In genomic region chrX:119027960-119028732, GRCh38 we compare ENCODE assay signal across 17 cellular contexts. TPM values are rescaled to one million over a fixed set of nuclear protein-coding genes. Genes with fewer than 3 reads are reported as not detected.
DNase-seq lines count a peak whose midpoint lies in the region; ATAC-seq, FAIRE-seq and TF ChIP-seq lines count a peak whose summit lies in the region.
"Not testable (repeated sequence)": the region's sequence is repeated elsewhere in the genome, so short reads cannot be mapped to it uniquely, and the experiment has no call there.
"Had no signal": no experiment of that assay in that cellular context is flagged by ENCODE, and none has a peak within 500 bp of the region (broad histone marks: within the 10 kb centered on the region; RNA-seq: fewer than 3 reads in every experiment).

No MANE protein-coding gene starts in this region.

- not testable (repeated sequence) for H3K4me1 ChIP-seq in A549; K562 (replicated peaks in 1 of 2; ENCODE audit: control insufficient read depth in 2 of 2, insufficient read depth in 2 of 2, low read length in 2 of 2); right cardiac atrium (ENCODE audit: control insufficient read depth, insufficient read depth, low read length); aorta (ENCODE audit: control insufficient read depth in 1 of 2, insufficient read depth in 2 of 2, low read length in 2 of 2)

- not testable (repeated sequence) for H3K9me1 ChIP-seq in K562 (ENCODE audit: control insufficient read depth, insufficient read depth, low read length)

- not testable (repeated sequence) for H4K20me1 ChIP-seq in K562 (replicated peaks; ENCODE audit: control insufficient read depth, insufficient read depth, low read length)

- not testable (repeated sequence) for H3K9me3 ChIP-seq in A549; K562 (replicated peaks; ENCODE audit: control insufficient read depth, insufficient read depth, low read depth, low read length); right cardiac atrium (ENCODE audit: control insufficient read depth, low read length); aorta (ENCODE audit: control insufficient read depth, low read length)

- WGBS in A549 (ENCODE audit: missing lambda C conversion rate) = 74% methylated on average over 16 of the region's 28 CpGs
- WGBS in K562 (ENCODE audit: insufficient coverage, low coverage, missing lambda C conversion rate) = 58% methylated on average over 11 of the region's 28 CpGs
- 92% methylated on average over 28 of the region's 28 CpGs for WGBS in right cardiac atrium
- 91 to 93% methylated on average over 28 of the region's 28 CpGs for WGBS in aorta, 2 donors

- DNase-seq in A549 (ENCODE audit: low read depth in 1 of 2, low spot score in 1 of 2) (peak in 1 of 2 experiments; percentile 14), HT1080 (ENCODE audit: low read depth) (peak; percentile 41), Right ventricle myocardium superior (peak; percentile 33), right cardiac atrium (peak in 2 of 3 donors; percentile 39 to 41), aorta (peak in 1 of 2 donors; percentile 70)
- DNase-seq in K562 (ENCODE audit: extremely low read depth in 1 of 4, low spot score in 3 of 4) = not testable (repeated sequence)

- H3K4me3 ChIP-seq in A549; K562; right cardiac atrium (ENCODE audit: low read length); aorta (ENCODE audit: low read length in 2 of 2): not testable (repeated sequence)

- not testable (repeated sequence) for BruUV-seq in K562 (replicated peaks; lab: Mats Ljungman, UMichigan)

- TF ChIP-seq CTCF in A549 (IDR thresholded peaks at IDR 0.05); K562 (IDR thresholded peaks at IDR 0.05 in 2 of 3, conservative IDR thresholded peaks at IDR 0.05 in 1 of 3; ENCODE audit: insufficient read depth in 2 of 3, low read depth in 1 of 3, low read length in 3 of 3): not testable (repeated sequence)

- not testable (repeated sequence) for H2AFZ ChIP-seq in K562 (ENCODE audit: low read depth, low read length)

- H3K27ac Mint-ChIP-seq in dendritic cell treated with granulocyte-macrophage colony-stimulating factor and Interleukin-4, amounts not matched to agents 40 ng/mL and 50 ng/mL, for 4 days = peak overlapping the region; percentile 41

- H3K27me3 Mint-ChIP-seq in dendritic cell treated with granulocyte-macrophage colony-stimulating factor and Interleukin-4, amounts not matched to agents 40 ng/mL and 50 ng/mL, for 4 days = peaks cover 22% of the 10 kb centered on the region

- H3K36me3 ChIP-seq in K562 (ENCODE audit: control insufficient read depth, insufficient read depth, low read length); aorta (ENCODE audit: control insufficient read depth in 1 of 2, insufficient read depth in 2 of 2, low read length in 1 of 2): not testable (repeated sequence)

- H3K79me2 ChIP-seq in K562 (ENCODE audit: control insufficient read depth, insufficient read depth, low read length) = not testable (repeated sequence)

- H3K36me3 Mint-ChIP-seq in dendritic cell treated with granulocyte-macrophage colony-stimulating factor and Interleukin-4, amounts not matched to agents 40 ng/mL and 50 ng/mL, for 4 days (ENCODE audit: low read depth) = not testable (repeated sequence)

- not testable (repeated sequence) for ATAC-seq in A549; Right ventricle myocardium superior (ENCODE audit: poor library complexity); right cardiac atrium
- ATAC-seq in K562 (peak; percentile 42; the same call in 2 of the 3 replicates), aorta (ENCODE audit: low FRiP score) (peak; percentile 52)

- not testable (repeated sequence) for TF ChIP-seq RAD21 in A549 (conservative IDR thresholded peaks at IDR 0.05 in 1 of 2, IDR thresholded peaks at IDR 0.05 in 1 of 2); K562 (CRISPR knock-in tag; conservative IDR thresholded peaks at IDR 0.05 in 1 of 2, IDR thresholded peaks at IDR 0.05 in 1 of 2)

- H3K27me3 ChIP-seq in K562 (ENCODE audit: control insufficient read depth in 2 of 2, insufficient read depth in 2 of 2, low read length in 2 of 2); right cardiac atrium (ENCODE audit: control insufficient read depth, insufficient read depth); aorta (ENCODE audit: control insufficient read depth in 1 of 2, insufficient read depth in 2 of 2, low read length in 1 of 2): not testable (repeated sequence)

- not testable (repeated sequence) for FAIRE-seq in A549 (lab: Jason Lieb, UNC); K562 (lab: Jason Lieb, UNC)

- H3K27ac ChIP-seq in A549; K562 (ENCODE audit: extremely low read depth, low read depth, low read length); right cardiac atrium (ENCODE audit: low read length); aorta (ENCODE audit: low read depth in 1 of 2, low read length in 2 of 2): not testable (repeated sequence)

- not testable (repeated sequence) for TF ChIP-seq POLR2A in A549 (IDR thresholded peaks at IDR 0.05; ENCODE audit: low read length); K562 (conservative IDR thresholded peaks at IDR 0.05)

- in situ Hi-C loops in K562 (cut with MboI) = not testable (repeated sequence)

- H3K9me3 Mint-ChIP-seq in dendritic cell treated with granulocyte-macrophage colony-stimulating factor and Interleukin-4, amounts not matched to agents 40 ng/mL and 50 ng/mL, for 4 days = not testable (repeated sequence)

- intact Hi-C loops in K562 (cut with micrococcal nuclease); dendritic cell treated with granulocyte-macrophage colony-stimulating factor and Interleukin-4, amounts not matched to agents 40 ng/mL and 50 ng/mL, for 4 days (cut with micrococcal nuclease); Right ventricle myocardium superior (cut with DNase I); right cardiac atrium (cut with DNase I); aorta (cut with DNase I): not testable (repeated sequence)

- H3K4me1 Mint-ChIP-seq in dendritic cell treated with granulocyte-macrophage colony-stimulating factor and Interleukin-4, amounts not matched to agents 40 ng/mL and 50 ng/mL, for 4 days (ENCODE audit: low read depth) = peaks cover 17% of the 10 kb centered on the region

- H3K4me2 ChIP-seq in A549; K562 (ENCODE audit: insufficient read depth, low read length): not testable (repeated sequence)

- TF ChIP-seq EP300 in A549 (IDR thresholded peaks at IDR 0.05); K562 (IDR thresholded peaks at IDR 0.05; ENCODE audit: low read length): not testable (repeated sequence)

- not testable (repeated sequence) for H3K9ac ChIP-seq in K562 (ENCODE audit: insufficient read depth in 1 of 2, low read depth in 2 of 2, low read length in 2 of 2)

- not testable (repeated sequence) for H3K4me3 Mint-ChIP-seq in dendritic cell treated with granulocyte-macrophage colony-stimulating factor and Interleukin-4, amounts not matched to agents 40 ng/mL and 50 ng/mL, for 4 days

- CTCF ChIA-PET in A549 (lab: Yijun Ruan, JAX) = interaction anchor here (1.4 to 5.1 kb wide), 4 partner anchors 12 to 39 kb away, joined by 3 to 19 read pairs (median 7); no protein-coding TSS in a partner anchor
- CTCF ChIA-PET in K562 (lab: Yijun Ruan, JAX; ENCODE audit: low intra/inter-chr PET ratio) = not testable (repeated sequence)

- POLR2A ChIA-PET in A549 (lab: Yijun Ruan, JAX); K562 (lab: Yijun Ruan, JAX): not testable (repeated sequence)

RNA-seq across cellular contexts. Expression of gene CT47C1, which starts 44.6 kb away (rescaled TPM):
- not detected in 2 replicates for polyA plus RNA-seq in A549 (2011; rRNA removed)
- not detected in 2 replicates for polyA plus RNA-seq in A549 (2012; cell fraction: cytosol; rRNA removed)
- not detected in 2 replicates for polyA plus RNA-seq in A549 (2012; cell fraction: nucleus; rRNA removed)
- polyA plus RNA-seq in A549 (2017; fragmentation: RNase III; extraction: RNeasy Plus Mini Kit Qiagen cat#74134 plus additional on column Dnase treatment) = not detected in 3 replicates
- not detected in 2 replicates for polyA minus RNA-seq in A549 (2011; rRNA and poly(A)+ RNA removed)
- total RNA-seq in HT1080 (2014; rRNA removed; shearing (Covaris generic)) = 0.10 TPM in 1 of 2 replicates, not detected in the other
- 0.06 and 0.07 TPM in 2 replicates for polyA plus RNA-seq in HT1080 (2015; cell fraction: cytosol; rRNA removed)
- 0.24 TPM in 1 of 2 replicates, not detected in the other for polyA plus RNA-seq in HT1080 (2015; cell fraction: nucleus; rRNA removed)
- total RNA-seq in K562 (2011; cell fraction: chromatin; rRNA removed; ENCODE audit: low replicate concordance) = not detected in 2 replicates
- not detected in 2 replicates for total RNA-seq in K562 (2011; cell fraction: nucleolus; rRNA removed)
- total RNA-seq in K562 (2011; cell fraction: nucleoplasm; rRNA removed) = not detected in 2 replicates
- total RNA-seq in K562 (2014; rRNA removed) = not detected in 2 replicates
- total RNA-seq in K562 (2014; rRNA removed; fragmentation: Illumina TruSeq; extraction: Trizol) = not detected in 2 replicates
- not detected in 2 replicates for total RNA-seq in K562 (2015; rRNA removed; fragmentation: Illumina TruSeq; extraction: Trizol)
- not detected in 2 replicates for total RNA-seq in K562 (2021)
- polyA plus RNA-seq in K562 (2011; rRNA removed) = not detected in 2 replicates
- not detected in 2 replicates for polyA plus RNA-seq in K562 (2011; cell fraction: cytosol; rRNA removed)
- not detected in 2 replicates for polyA plus RNA-seq in K562 (2011; cell fraction: nucleus; rRNA removed)
- polyA plus RNA-seq in K562 (2012) = 0.10 and 0.22 TPM in 2 replicates
- polyA plus RNA-seq in K562 (2014; fragmentation: Illumina TruSeq; extraction: Trizol) = not detected in 2 replicates
- polyA plus RNA-seq in K562 (2014; fragmentation: Nextera tagmentation; extraction: Ambion mirVana) = not detected
- polyA plus RNA-seq in K562 (2014; rRNA removed) = not detected in 2 replicates
- not detected in 2 replicates for polyA minus RNA-seq in K562 (2011; rRNA and poly(A)+ RNA removed)
- polyA minus RNA-seq in K562 (2011; cell fraction: cytosol; rRNA and poly(A)+ RNA removed) = not detected in 2 replicates
- not detected in 2 replicates for polyA minus RNA-seq in K562 (2011; cell fraction: nucleus; rRNA and poly(A)+ RNA removed)
- total RNA-seq in Right ventricle myocardium superior = not detected
- not detected for total RNA-seq in right cardiac atrium
- not detected for polyA plus RNA-seq in right cardiac atrium
- not detected for total RNA-seq in aorta
- polyA plus RNA-seq in aorta = not detected
- total RNA-seq: A172; A673; CD4-positive, alpha-beta memory T cell; CD4-positive, CD25-positive, alpha-beta regulatory T cell; CD8-positive, alpha-beta memory T cell; Daoy; G401; GM12878 had no signal
- polyA plus RNA-seq: AG04450; CD14-positive monocyte; CD4-positive, alpha-beta memory T cell; CD4-positive, CD25-positive, alpha-beta regulatory T cell; CD8-positive, alpha-beta memory T cell; GM12878 had no signal

RNA-seq across cellular contexts. Expression of gene LONRF3, which starts 53.7 kb away (rescaled TPM):
- polyA plus RNA-seq in A549 (2011; rRNA removed) = 7.7 and 8.1 TPM in 2 replicates
- 1.3 and 1.5 TPM in 2 replicates for polyA plus RNA-seq in A549 (2012; cell fraction: cytosol; rRNA removed)
- 1.6 TPM in 2 replicates for polyA plus RNA-seq in A549 (2012; cell fraction: nucleus; rRNA removed)
- 2.5 to 3.1 TPM (median 2.7 TPM) in 3 replicates for polyA plus RNA-seq in A549 (2017; fragmentation: RNase III; extraction: RNeasy Plus Mini Kit Qiagen cat#74134 plus additional on column Dnase treatment)
- polyA minus RNA-seq in A549 (2011; rRNA and poly(A)+ RNA removed) = 8.4 and 9.5 TPM in 2 replicates
- total RNA-seq in HT1080 (2014; rRNA removed; shearing (Covaris generic)) = 0.77 TPM in 1 of 2 replicates, not detected in the other
- polyA plus RNA-seq in HT1080 (2015; cell fraction: cytosol; rRNA removed) = 0.03 and 0.11 TPM in 2 replicates
- not detected in 2 replicates for polyA plus RNA-seq in HT1080 (2015; cell fraction: nucleus; rRNA removed)
- total RNA-seq in K562 (2011; cell fraction: chromatin; rRNA removed; ENCODE audit: low replicate concordance) = 24.1 and 26.9 TPM in 2 replicates
- 16.5 and 16.6 TPM in 2 replicates for total RNA-seq in K562 (2011; cell fraction: nucleolus; rRNA removed)
- total RNA-seq in K562 (2011; cell fraction: nucleoplasm; rRNA removed) = 14.7 and 16.6 TPM in 2 replicates
- 10.3 and 10.6 TPM in 2 replicates for total RNA-seq in K562 (2014; rRNA removed)
- 10.9 and 11.2 TPM in 2 replicates for total RNA-seq in K562 (2014; rRNA removed; fragmentation: Illumina TruSeq; extraction: Trizol)
- total RNA-seq in K562 (2015; rRNA removed; fragmentation: Illumina TruSeq; extraction: Trizol) = 4.4 and 5.2 TPM in 2 replicates
- 9.4 and 10.1 TPM in 2 replicates for total RNA-seq in K562 (2021)
- polyA plus RNA-seq in K562 (2011; rRNA removed) = 13.3 and 22.0 TPM in 2 replicates
- polyA plus RNA-seq in K562 (2011; cell fraction: cytosol; rRNA removed) = 8.5 and 10.3 TPM in 2 replicates
- 13.2 and 19.5 TPM in 2 replicates for polyA plus RNA-seq in K562 (2011; cell fraction: nucleus; rRNA removed)
- 5.1 and 5.7 TPM in 2 replicates for polyA plus RNA-seq in K562 (2012)
- polyA plus RNA-seq in K562 (2014; fragmentation: Illumina TruSeq; extraction: Trizol) = 8.7 and 8.9 TPM in 2 replicates
- 1 to 10 TPM; 1.3 to 1.4 TPM for polyA plus RNA-seq in K562 (2014; fragmentation: Nextera tagmentation; extraction: Ambion mirVana)
- polyA plus RNA-seq in K562 (2014; rRNA removed) = 4.8 and 8.7 TPM in 2 replicates
- polyA minus RNA-seq in K562 (2011; rRNA and poly(A)+ RNA removed) = 26.7 and 41.6 TPM in 2 replicates
- 10.6 and 15.7 TPM in 2 replicates for polyA minus RNA-seq in K562 (2011; cell fraction: cytosol; rRNA and poly(A)+ RNA removed)
- 17.9 and 19.1 TPM in 2 replicates for polyA minus RNA-seq in K562 (2011; cell fraction: nucleus; rRNA and poly(A)+ RNA removed)
- 2.9 TPM for total RNA-seq in Right ventricle myocardium superior
- total RNA-seq in right cardiac atrium = 1 to 10 TPM; 5.5 to 8.2 (median 5.9) TPM
- 2.1 TPM for polyA plus RNA-seq in right cardiac atrium
- total RNA-seq in aorta = 1 to 10 TPM; 4.7 to 8.4 TPM
- polyA plus RNA-seq in aorta = 1 to 10 TPM; 2.8 to 3.7 TPM
- total RNA-seq: G401 had no signal
- polyA plus RNA-seq: AG04450 had no signal
